Comparison of ENCODE assay signal across 20 cellular contexts in the genomic region with DNA sequence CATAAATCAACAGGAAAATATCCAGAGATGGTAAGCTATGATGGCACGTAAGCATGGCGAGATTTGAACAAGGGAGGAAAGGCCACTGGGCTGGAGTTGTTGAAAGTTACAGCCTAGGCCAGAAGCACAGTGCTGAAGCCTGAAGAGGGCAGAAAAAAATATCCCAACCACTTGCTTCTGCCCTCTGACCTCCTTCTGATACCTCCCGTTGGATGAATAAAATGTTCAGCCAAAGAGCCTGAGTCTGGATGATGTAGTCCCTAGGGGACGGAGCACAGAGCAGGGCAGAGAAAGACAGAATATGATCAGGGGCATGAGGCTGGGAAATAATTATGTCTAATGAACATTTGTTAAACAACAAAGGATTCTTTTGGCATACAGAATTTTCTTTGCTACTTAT. TPM values are rescaled to one million over a fixed set of nuclear protein-coding genes. Genes with fewer than 3 reads are reported as not detected.
DNase-seq lines count a peak whose midpoint lies in the region; ATAC-seq and TF ChIP-seq lines count a peak whose summit lies in the region.
"Had no signal": no experiment of that assay in that cellular context is flagged by ENCODE, and none has a peak within 500 bp of the region (broad histone marks: within the 10 kb centered on the region; RNA-seq: fewer than 3 reads in every experiment).

No MANE protein-coding gene starts in this region.

- H2AFZ ChIP-seq in GM23248 = no peak overlapping the region

- H3K79me2 ChIP-seq in GM23248 (ENCODE audit: insufficient read depth) = no peaks in the 10 kb centered on the region

- H3K27me3 ChIP-seq in right atrium auricular region (no peaks in the 10 kb centered on the region), cardiac muscle cell (no peaks in the 10 kb centered on the region), GM23248 (replicated peaks; ENCODE audit: insufficient read depth) (no peaks in the 10 kb centered on the region)

- H4K20me1 ChIP-seq in GM23248 (ENCODE audit: insufficient read depth) = no peaks in the 10 kb centered on the region

- H3K9me2 ChIP-seq in GM23248 (ENCODE audit: insufficient read depth) = no peaks in the 10 kb centered on the region

- H3K9ac ChIP-seq in GM23248 = no peak overlapping the region

- H3K4me3 ChIP-seq in right atrium auricular region (no peak overlapping the region), cardiac muscle cell (no peak overlapping the region), GM23248 (no peak overlapping the region)
- H3K4me3 ChIP-seq: HAP-1 had no signal

- H3K9me3 ChIP-seq in right atrium auricular region (no peaks in the 10 kb centered on the region), cardiac muscle cell (ENCODE audit: low read depth) (no peaks in the 10 kb centered on the region), GM23248 (ENCODE audit: low read depth) (no peaks in the 10 kb centered on the region)
- H3K9me3 ChIP-seq: HAP-1 had no signal

- DNase-seq in Right ventricle myocardium superior (no peak), right atrium auricular region (ENCODE audit: low spot score) (no peak), cardiac muscle cell (ENCODE audit: low read depth in 1 of 2, low spot score in 1 of 2) (peak in 1 of 2 donors; percentile 42), left lobe of liver (ENCODE audit: low spot score) (no peak), GM23248 (no peak), cerebellar nuclear complex (lab: John Stamatoyannopoulos, UW) (no peak), NCI-H345 (lab: John Stamatoyannopoulos, UW) (no peak)
- DNase-seq in effector CD8-positive, alpha-beta T cell (lab: John Stamatoyannopoulos, UW) = no peak
- DNase-seq: 8988T, Kasumi-1, MM.1S, NCI-H1092, NCI-H1436 treated with DMSO at 0.1 percent for 48 hours, NCI-H2171 treated with DMSO at 0.1 percent for 48 hours, NCI-H446 treated with DMSO at 0.1 percent for 48 hours, NCI-H774, SIG-M5 had no signal

- peaks cover 0 to 9% of the 10 kb centered on the region in 2 donors for H3K4me1 ChIP-seq in right atrium auricular region
- H3K4me1 ChIP-seq in cardiac muscle cell (ENCODE audit: low read depth) = peaks cover 15% of the 10 kb centered on the region
- no peaks in the 10 kb centered on the region for H3K4me1 ChIP-seq in GM23248 (ENCODE audit: insufficient read depth)

- ATAC-seq in Right ventricle myocardium superior (ENCODE audit: poor library complexity) (peak; percentile 31), left lobe of liver (peak; percentile 60)

- H3F3A ChIP-seq in GM23248 (ENCODE audit: insufficient read depth) = no peaks in the 10 kb centered on the region

- H3K27ac ChIP-seq in right atrium auricular region = no peak overlapping the region
- peak overlapping the region; percentile 25 for H3K27ac ChIP-seq in cardiac muscle cell
- H3K27ac ChIP-seq in GM23248 = no peak overlapping the region

- in situ Hi-C loops in GM23248 (cut with MboI) = loop anchor here (10.0 kb wide), 1 partner anchor 151 kb away; no protein-coding TSS in a partner anchor

- no peak overlapping the region for H3K4me2 ChIP-seq in GM23248 (ENCODE audit: unreplicated experiment)

- H3K36me3 ChIP-seq in right atrium auricular region (no peaks in the 10 kb centered on the region), cardiac muscle cell (peaks cover 3% of the 10 kb centered on the region), GM23248 (ENCODE audit: low read depth) (no peaks in the 10 kb centered on the region)
- H3K36me3 ChIP-seq: HAP-1 had no signal

- TF ChIP-seq CTCF in right atrium auricular region (IDR thresholded peaks at IDR 0.05) (no peak), cardiac muscle cell (IDR thresholded peaks at IDR 0.05; ENCODE audit: low read depth, low read length) (no peak)

- WGBS in GM23248 (ENCODE audit: low coverage in 1 of 2, low lambda C conversion rate in 2 of 2, missing lambda C conversion rate in 2 of 2), 2 experiments = 48 to 59% methylated on average over 4 of the region's 4 CpGs

- intact Hi-C loops in Right ventricle myocardium superior (cut with DNase I) = loop anchor here (5.0 to 10.0 kb wide), 2 partner anchors 99 to 151 kb away; a partner anchor contains a TSS

RNA-seq across cellular contexts. Expression of a gene that starts 19.7 kb away (rescaled TPM):
- 333 TPM for total RNA-seq in Right ventricle myocardium superior
- total RNA-seq in right atrium auricular region = 100 to 1,000 TPM; 143 to 203 TPM
- 37.7 and 39.0 TPM in 2 replicates for total RNA-seq in cardiac muscle cell
- 11.2 and 12.1 TPM in 2 replicates for polyA plus RNA-seq in cardiac muscle cell
- 0.25 TPM for total RNA-seq in left lobe of liver
- not detected in 2 replicates for total RNA-seq in GM23248 (2014; rRNA removed; shearing (Covaris generic))
- polyA plus RNA-seq in GM23248 (2016; fragmentation: Nextera tagmentation; extraction: Ambion mirVana) = 0.04 TPM in 1 of 2 replicates, not detected in the other
- total RNA-seq: RPMI7951 had no signal
- polyA plus RNA-seq: CD14-positive monocyte had no signal

Comparison
In these comparisons a context has a peak if more than half of its experiments do, and no peak if none do; other contexts are left out.
1. RNA of a gene that starts 19.7 kb away (total RNA-seq): 333 TPM in Right ventricle myocardium superior (single experiment), 143 to 203 TPM in right atrium auricular region and 37.7 to 39.0 TPM in cardiac muscle cell; 0.25 TPM in left lobe of liver (single experiment) and not detected in GM23248; every median in the first group is over 10 times any median in the second.